11 cellular contexts compared by ENCODE assay signal in genomic region chr11:128291835-128292234, GRCh38.
DNase-seq lines count a peak whose midpoint lies in the region; ATAC-seq, FAIRE-seq and TF ChIP-seq lines count a peak whose summit lies in the region.
"Had no signal": no experiment of that assay in that cellular context is flagged by ENCODE, and none has a peak within 500 bp of the region (broad histone marks: within the 10 kb centered on the region; RNA-seq: fewer than 3 reads in every experiment).

No MANE protein-coding gene starts in this region.

- peaks cover 92% of the 10 kb centered on the region for H3K4me1 Mint-ChIP-seq in activated T-helper 2 cell treated with anti-CD3 and anti-CD28 coated beads, Interferon-gamma antibody, Interleukin-2, Interleukin-4, amounts not matched to agents 10 μg/mL and 5 μg/mL and 100 μg/mL, durations not matched to agents 14 hours and 24 hours and 36 hours (ENCODE audit: low read depth)
- H3K4me1 Mint-ChIP-seq in naive B cell, result peaks cover 66 to 96% (median 78%) of the 10 kb centered on the region in 3 donors

- intact Hi-C loops in activated T-helper 2 cell treated with anti-CD3 and anti-CD28 coated beads, Interferon-gamma antibody, Interleukin-2, Interleukin-4, amounts not matched to agents 10 μg/mL and 5 μg/mL and 100 μg/mL, durations not matched to agents 14 hours and 24 hours and 36 hours (cut with micrococcal nuclease), result loop anchor here (2.0 to 5.0 kb wide), 4 partner anchors 203 to 539 kb away; no protein-coding TSS in a partner anchor

- H4K20me1 ChIP-seq in BLaER1, result no peaks in the 10 kb centered on the region

- H3K4me3 Mint-ChIP-seq in activated T-helper 2 cell treated with anti-CD3 and anti-CD28 coated beads, Interferon-gamma antibody, Interleukin-2, Interleukin-4, amounts not matched to agents 10 μg/mL and 5 μg/mL and 100 μg/mL, durations not matched to agents 14 hours and 24 hours and 36 hours (ENCODE audit: low read depth), result peak overlapping the region; percentile 84
- H3K4me3 Mint-ChIP-seq in naive B cell, result peak overlapping the region; percentile 59 to 96 (median 87)

- H3K36me3 ChIP-seq in BLaER1, result no peaks in the 10 kb centered on the region
- H3K36me3 ChIP-seq in suprapubic skin, result no peaks in the 10 kb centered on the region

- H3K36me3 Mint-ChIP-seq in activated T-helper 2 cell treated with anti-CD3 and anti-CD28 coated beads, Interferon-gamma antibody, Interleukin-2, Interleukin-4, amounts not matched to agents 10 μg/mL and 5 μg/mL and 100 μg/mL, durations not matched to agents 14 hours and 24 hours and 36 hours (ENCODE audit: low read depth), result peaks cover 42% of the 10 kb centered on the region
- H3K36me3 Mint-ChIP-seq in naive B cell, result no peaks in the 10 kb centered on the region

- TF ChIP-seq POLR2A in Raji (IDR thresholded peaks at IDR 0.05; ENCODE audit: insufficient read depth, low read depth, low read length) (peak; percentile 35; the same call in 1 of the 2 replicates), suprapubic skin (IDR thresholded peaks at IDR 0.05) (no peak)

- DNase-seq in activated T-helper 2 cell treated with anti-CD3 and anti-CD28 coated beads, Interferon-gamma antibody, Interleukin-2, Interleukin-4, amounts not matched to agents 10 μg/mL and 5 μg/mL and 100 μg/mL, durations not matched to agents 14 hours and 24 hours and 36 hours (ENCODE audit: low spot score), result no peak
- peak; percentile 79 for DNase-seq in naive B cell
- no peak for DNase-seq in NCI-H1105 (lab: John Stamatoyannopoulos, UW)
- no peak for DNase-seq in suprapubic skin (ENCODE audit: low spot score in 2 of 2)
- no peak for DNase-seq in frontal cortex (ENCODE audit: low spot score in 2 of 2)
- DNase-seq in foreskin melanocyte, result no peak
- DNase-seq: mammary epithelial cell, NCI-H1930 had no signal

- peak; percentile 71 to 72 for ATAC-seq in naive B cell (ENCODE audit: low read depth in 2 of 2)

- H3K27me3 ChIP-seq in BLaER1 (no peaks in the 10 kb centered on the region), suprapubic skin (peaks cover 2% of the 10 kb centered on the region)

- no peak for TF ChIP-seq CTCF in suprapubic skin (IDR thresholded peaks at IDR 0.05)

- no peak for TF ChIP-seq EP300 in suprapubic skin (IDR thresholded peaks at IDR 0.05)

- H3K27ac Mint-ChIP-seq in activated T-helper 2 cell treated with anti-CD3 and anti-CD28 coated beads, Interferon-gamma antibody, Interleukin-2, Interleukin-4, amounts not matched to agents 10 μg/mL and 5 μg/mL and 100 μg/mL, durations not matched to agents 14 hours and 24 hours and 36 hours, result peak overlapping the region; percentile 95
- peak overlapping the region; percentile 98 to 100 (median 99) for H3K27ac Mint-ChIP-seq in naive B cell

- peaks cover 6% of the 10 kb centered on the region for H3K9me3 Mint-ChIP-seq in activated T-helper 2 cell treated with anti-CD3 and anti-CD28 coated beads, Interferon-gamma antibody, Interleukin-2, Interleukin-4, amounts not matched to agents 10 μg/mL and 5 μg/mL and 100 μg/mL, durations not matched to agents 14 hours and 24 hours and 36 hours
- H3K9me3 Mint-ChIP-seq in naive B cell, result no peaks in the 10 kb centered on the region

- FAIRE-seq in frontal cortex (lab: Jason Lieb, UNC), result no peak
- FAIRE-seq: endothelial cell of umbilical vein had no signal

- H3K27me3 Mint-ChIP-seq in activated T-helper 2 cell treated with anti-CD3 and anti-CD28 coated beads, Interferon-gamma antibody, Interleukin-2, Interleukin-4, amounts not matched to agents 10 μg/mL and 5 μg/mL and 100 μg/mL, durations not matched to agents 14 hours and 24 hours and 36 hours (ENCODE audit: low read depth), result no peaks in the 10 kb centered on the region
- H3K27me3 Mint-ChIP-seq in naive B cell, result no peaks in the 10 kb centered on the region

- H3K4me1 ChIP-seq in BLaER1, result peaks cover 29% of the 10 kb centered on the region
- peaks cover 14% of the 10 kb centered on the region for H3K4me1 ChIP-seq in suprapubic skin

- H3K9ac ChIP-seq in BLaER1, result no peak overlapping the region

- H3K27ac ChIP-seq in BLaER1, result no peak overlapping the region
- no peak overlapping the region for H3K27ac ChIP-seq in suprapubic skin

- H3K4me2 ChIP-seq in BLaER1, result peak overlapping the region; percentile 76

- WGBS in suprapubic skin, result 85% methylated on average over 7 of the region's 7 CpGs

- no peaks in the 10 kb centered on the region for H3K9me3 ChIP-seq in BLaER1
- no peaks in the 10 kb centered on the region for H3K9me3 ChIP-seq in suprapubic skin

- H3K4me3 ChIP-seq in BLaER1 (no peak overlapping the region), suprapubic skin (no peak overlapping the region)
